19 cellular contexts compared by ENCODE assay signal in genomic region chr2:46147626-46148368, GRCh38.
"Had no signal": no experiment of that assay in that cellular context is flagged by ENCODE, and none has a peak within 500 bp of the region (broad histone marks: within the 10 kb centered on the region; RNA-seq: fewer than 3 reads in every experiment).

No MANE protein-coding gene starts in this region.

- H3K27me3 Mint-ChIP-seq: activated naive CD8-positive, alpha-beta T cell treated with anti-CD3 and anti-CD28 coated beads for 36 hours; dendritic cell treated with granulocyte-macrophage colony-stimulating factor and Interleukin-4, amounts not matched to agents 40 ng/mL and 50 ng/mL, for 4 days; natural killer cell treated with Interleukin-12 subunit alpha and Interleukin-12 subunit beta and Interleukin-15 and Interleukin-18, amount 100 ng/mL, for 72 hours had no signal

- H3K9me3 ChIP-seq: psoas muscle, right atrium auricular region had no signal

- DNase-seq: activated naive CD4-positive, alpha-beta T cell; activated naive CD8-positive, alpha-beta T cell treated with anti-CD3 and anti-CD28 coated beads for 36 hours; activated T-cell treated with anti-CD3 and anti-CD28 coated beads for 4 hours; amniotic stem cell; effector CD4-positive, alpha-beta T cell; glutamatergic neuron; hippocampal formation; left ventricle myocardium superior; midbrain; psoas muscle; stimulated activated CD4-positive, alpha-beta T cell treated with anti-CD3 and anti-CD28 coated beads, Interleukin-4, amount 100 ng/mL, for 24 hours; stimulated activated naive CD8-positive, alpha-beta T cell treated with anti-CD3 and anti-CD28 coated beads, Interleukin-15, Interleukin-2, amounts not matched to agents 100 U/mL and 50 U/mL, for 24 hours; T-helper 1 cell; T-helper 9 cell had no signal

- H3K36me3 Mint-ChIP-seq: WTC11 had no signal

- H3K36me3 ChIP-seq: cardiac muscle cell had no signal

- H3K4me3 Mint-ChIP-seq: activated naive CD8-positive, alpha-beta T cell treated with anti-CD3 and anti-CD28 coated beads for 36 hours; dendritic cell treated with granulocyte-macrophage colony-stimulating factor and Interleukin-4, amounts not matched to agents 40 ng/mL and 50 ng/mL, for 4 days; WTC11 had no signal

- H3K4me1 ChIP-seq: psoas muscle had no signal

- H3K27me3 ChIP-seq: cardiac muscle cell, right atrium auricular region had no signal

- H3K4me3 ChIP-seq: cardiac muscle cell, psoas muscle, right atrium auricular region had no signal

- H3K9me3 Mint-ChIP-seq: activated naive CD8-positive, alpha-beta T cell treated with anti-CD3 and anti-CD28 coated beads for 36 hours; dendritic cell treated with granulocyte-macrophage colony-stimulating factor and Interleukin-4, amounts not matched to agents 40 ng/mL and 50 ng/mL, for 4 days; natural killer cell treated with Interleukin-12 subunit alpha and Interleukin-12 subunit beta and Interleukin-15 and Interleukin-18, amount 100 ng/mL, for 72 hours; WTC11 had no signal

- H3K27ac ChIP-seq: cardiac muscle cell, psoas muscle had no signal

- ATAC-seq: left ventricle myocardium superior; natural killer cell treated with Interleukin-12 subunit alpha and Interleukin-12 subunit beta and Interleukin-15 and Interleukin-18, amount 100 ng/mL, for 72 hours; psoas muscle; stimulated activated naive CD8-positive, alpha-beta T cell treated with anti-CD3 and anti-CD28 coated beads, Interleukin-15, Interleukin-2, amounts not matched to agents 100 U/mL and 50 U/mL, for 24 hours; WTC11 had no signal

- H3K27ac Mint-ChIP-seq: activated naive CD8-positive, alpha-beta T cell treated with anti-CD3 and anti-CD28 coated beads for 36 hours; dendritic cell treated with granulocyte-macrophage colony-stimulating factor and Interleukin-4, amounts not matched to agents 40 ng/mL and 50 ng/mL, for 4 days; WTC11 had no signal
